In genomic region chr4:10161146-10161545, GRCh38 we compare ENCODE assay signal across 22 cellular contexts. TPM values are rescaled to one million over a fixed set of nuclear protein-coding genes. Genes with fewer than 3 reads are reported as not detected.
DNase-seq lines count a peak whose midpoint lies in the region; ATAC-seq and TF ChIP-seq lines count a peak whose summit lies in the region.
"Had no signal": no experiment of that assay in that cellular context is flagged by ENCODE, and none has a peak within 500 bp of the region (broad histone marks: within the 10 kb centered on the region; RNA-seq: fewer than 3 reads in every experiment).

No MANE protein-coding gene starts in this region.

- H3K36me3 ChIP-seq in BLaER1 = no peaks in the 10 kb centered on the region
- H3K36me3 ChIP-seq in CD4-positive, alpha-beta memory T cell (ENCODE audit: insufficient read depth, low read length) = no peaks in the 10 kb centered on the region
- H3K36me3 ChIP-seq: adrenal gland, esophagus squamous epithelium, lower lobe of right lung, right lobe of liver had no signal

- H3K4me3 Mint-ChIP-seq in CD4-positive, alpha-beta memory T cell = no peak overlapping the region
- H3K4me3 Mint-ChIP-seq in activated T-helper 17 cell treated with anti-CD3 and anti-CD28 coated beads, Interleukin-2, amount 50 U/mL, for 72 hours = peak overlapping the region; percentile 44
- H3K4me3 Mint-ChIP-seq in stimulated activated naive CD8-positive, alpha-beta T cell treated with anti-CD3 and anti-CD28 coated beads, Interleukin-15, amount 100 ng/mL, for 72 hours = no peak overlapping the region
- no peak overlapping the region for H3K4me3 Mint-ChIP-seq in CD14-positive monocyte
- H3K4me3 Mint-ChIP-seq: activated CD4-positive, alpha-beta T cell treated with anti-CD3 and anti-CD28 coated beads, Interleukin-2, amount 10 ng/mL, durations not matched to agents 7 days and 5 days; endodermal cell; neural crest cell had no signal

- H4K20me1 ChIP-seq in BLaER1 = no peaks in the 10 kb centered on the region

- H3K4me3 ChIP-seq in BLaER1 (no peak overlapping the region), fibroblast of the aortic adventitia (ENCODE audit: low read depth, low read length) (no peak overlapping the region)
- no peak overlapping the region for H3K4me3 ChIP-seq in CD4-positive, alpha-beta memory T cell (ENCODE audit: low read length in 2 of 2)
- H3K4me3 ChIP-seq: adrenal gland, esophagus squamous epithelium, lower lobe of right lung, mucosa of descending colon, right lobe of liver had no signal

- no peak for DNase-seq in CD4-positive, alpha-beta memory T cell
- peak; percentile 55 for DNase-seq in fibroblast of the aortic adventitia (ENCODE audit: low read depth)
- DNase-seq in stimulated activated naive CD8-positive, alpha-beta T cell treated with anti-CD3 and anti-CD28 coated beads, Interleukin-15, amount 100 ng/mL, for 72 hours = no peak
- DNase-seq in CD14-positive monocyte (ENCODE audit: low spot score) = no peak
- no peak for DNase-seq in stimulated activated CD4-positive, alpha-beta T cell treated with anti-CD3 and anti-CD28 coated beads, Interleukin-12 subunit alpha, Interleukin-12 subunit beta, amount 100 ng/mL, for 4 hours
- DNase-seq: adrenal gland, COR-L47, cortex of kidney, endodermal cell, esophagus squamous epithelium, lower lobe of right lung, mucosa of descending colon, NCI-H1048, NCI-H1694 treated with DMSO at 0.1 percent for 48 hours, NCI-H69, right lobe of liver had no signal

- CTCF ChIA-PET in CD4-positive, alpha-beta memory T cell (lab: Charles Lee; ENCODE audit: partially characterized antibody) = interaction anchor here (1.0 to 2.3 kb wide), 10 partner anchors 7 to 391 kb away, joined by 3 to 11 read pairs (median 5); partner anchors contain the start of gene WDR1

- no peak overlapping the region; the same call in 1 of the 2 replicates for H3K9ac ChIP-seq in BLaER1
- H3K9ac ChIP-seq: KMS-11, parathyroid adenoma had no signal

- ATAC-seq in activated T-helper 17 cell treated with anti-CD3 and anti-CD28 coated beads, Interleukin-2, amount 50 U/mL, for 72 hours (replicated peaks) = no peak
- ATAC-seq in stimulated activated naive CD8-positive, alpha-beta T cell treated with anti-CD3 and anti-CD28 coated beads, Interleukin-15, amount 100 ng/mL, for 72 hours = no peak
- ATAC-seq: lower lobe of right lung, right lobe of liver had no signal

- H3K27ac Mint-ChIP-seq in CD4-positive, alpha-beta memory T cell = peak overlapping the region in 5 of 7 donors; percentile 50 to 93 (median 62)
- peak overlapping the region; percentile 86 for H3K27ac Mint-ChIP-seq in activated T-helper 17 cell treated with anti-CD3 and anti-CD28 coated beads, Interleukin-2, amount 50 U/mL, for 72 hours
- H3K27ac Mint-ChIP-seq in stimulated activated naive CD8-positive, alpha-beta T cell treated with anti-CD3 and anti-CD28 coated beads, Interleukin-15, amount 100 ng/mL, for 72 hours = no peak overlapping the region
- no peak overlapping the region for H3K27ac Mint-ChIP-seq in CD14-positive monocyte
- H3K27ac Mint-ChIP-seq: endodermal cell had no signal

- H3K4me1 Mint-ChIP-seq in CD4-positive, alpha-beta memory T cell = peaks cover 22 to 49% (median 33%) of the 10 kb centered on the region in 4 donors
- H3K4me1 Mint-ChIP-seq in activated T-helper 17 cell treated with anti-CD3 and anti-CD28 coated beads, Interleukin-2, amount 50 U/mL, for 72 hours = peaks cover 25% of the 10 kb centered on the region
- peaks cover 31% of the 10 kb centered on the region for H3K4me1 Mint-ChIP-seq in stimulated activated naive CD8-positive, alpha-beta T cell treated with anti-CD3 and anti-CD28 coated beads, Interleukin-15, amount 100 ng/mL, for 72 hours
- H3K4me1 Mint-ChIP-seq in CD14-positive monocyte = peaks cover 12% of the 10 kb centered on the region

- no peaks in the 10 kb centered on the region for H3K27me3 Mint-ChIP-seq in CD4-positive, alpha-beta memory T cell
- H3K27me3 Mint-ChIP-seq in activated T-helper 17 cell treated with anti-CD3 and anti-CD28 coated beads, Interleukin-2, amount 50 U/mL, for 72 hours = no peaks in the 10 kb centered on the region
- no peaks in the 10 kb centered on the region for H3K27me3 Mint-ChIP-seq in stimulated activated naive CD8-positive, alpha-beta T cell treated with anti-CD3 and anti-CD28 coated beads, Interleukin-15, amount 100 ng/mL, for 72 hours
- peaks cover 0 to 4% (median under 1%) of the 10 kb centered on the region in 3 donors for H3K27me3 Mint-ChIP-seq in CD14-positive monocyte (ENCODE audit: low read depth in 3 of 3)
- H3K27me3 Mint-ChIP-seq: activated CD4-positive, alpha-beta T cell treated with anti-CD3 and anti-CD28 coated beads, Interleukin-2, amount 10 ng/mL, durations not matched to agents 7 days and 5 days had no signal

- no peaks in the 10 kb centered on the region for H3K36me3 Mint-ChIP-seq in CD4-positive, alpha-beta memory T cell
- no peaks in the 10 kb centered on the region for H3K36me3 Mint-ChIP-seq in activated T-helper 17 cell treated with anti-CD3 and anti-CD28 coated beads, Interleukin-2, amount 50 U/mL, for 72 hours (ENCODE audit: low read depth)
- H3K36me3 Mint-ChIP-seq in CD14-positive monocyte = no peaks in the 10 kb centered on the region

- H3K9me3 ChIP-seq in BLaER1 = no peaks in the 10 kb centered on the region
- H3K9me3 ChIP-seq in CD4-positive, alpha-beta memory T cell (ENCODE audit: control insufficient read depth in 1 of 2, low read length in 2 of 2) = no peaks in the 10 kb centered on the region
- H3K9me3 ChIP-seq: adrenal gland, esophagus squamous epithelium, lower lobe of right lung, mucosa of descending colon, right lobe of liver had no signal

- TF ChIP-seq CTCF in fibroblast of the aortic adventitia (IDR thresholded peaks at IDR 0.05; ENCODE audit: insufficient read depth, low read length) (no peak), CD14-positive monocyte (IDR thresholded peaks at IDR 0.05) (no peak)

- H3K27me3 ChIP-seq in BLaER1 = no peaks in the 10 kb centered on the region
- no peaks in the 10 kb centered on the region for H3K27me3 ChIP-seq in CD4-positive, alpha-beta memory T cell (ENCODE audit: insufficient read depth, low read length)
- H3K27me3 ChIP-seq: adrenal gland, right lobe of liver had no signal

- peaks cover 67% of the 10 kb centered on the region for H3K4me1 ChIP-seq in BLaER1
- H3K4me1 ChIP-seq in CD4-positive, alpha-beta memory T cell (ENCODE audit: insufficient read depth, low read length) = peaks cover 41% of the 10 kb centered on the region
- H3K4me1 ChIP-seq: adrenal gland, lower lobe of right lung, parathyroid adenoma had no signal

- intact Hi-C loops in CD4-positive, alpha-beta memory T cell (cut with micrococcal nuclease) = loop anchor here (5.0 kb wide), 2 partner anchors 144 to 296 kb away; partner anchors contain the start of gene ZNF518B
- intact Hi-C loops in CD14-positive monocyte (cut with micrococcal nuclease) = loop anchor here in 1 of 2 donors (5.0 to 10.0 kb wide), 2 partner anchors 244 to 386 kb away; no protein-coding TSS in a partner anchor

- peak overlapping the region; percentile 77 for H3K4me2 ChIP-seq in BLaER1
- H3K4me2 ChIP-seq: KMS-11 had no signal

- H3K27ac ChIP-seq in BLaER1 = peak overlapping the region; percentile 36; the same call in 1 of the 2 replicates
- H3K27ac ChIP-seq in CD4-positive, alpha-beta memory T cell (ENCODE audit: low read depth, low read length) = no peak overlapping the region
- H3K27ac ChIP-seq: adrenal gland, esophagus squamous epithelium, KMS-11, lower lobe of right lung, parathyroid adenoma, right lobe of liver had no signal

- no peaks in the 10 kb centered on the region for H3K9me3 Mint-ChIP-seq in CD4-positive, alpha-beta memory T cell
- no peaks in the 10 kb centered on the region for H3K9me3 Mint-ChIP-seq in activated T-helper 17 cell treated with anti-CD3 and anti-CD28 coated beads, Interleukin-2, amount 50 U/mL, for 72 hours
- no peaks in the 10 kb centered on the region for H3K9me3 Mint-ChIP-seq in stimulated activated naive CD8-positive, alpha-beta T cell treated with anti-CD3 and anti-CD28 coated beads, Interleukin-15, amount 100 ng/mL, for 72 hours
- no peaks in the 10 kb centered on the region for H3K9me3 Mint-ChIP-seq in CD14-positive monocyte
- H3K9me3 Mint-ChIP-seq: activated CD4-positive, alpha-beta T cell treated with anti-CD3 and anti-CD28 coated beads, Interleukin-2, amount 10 ng/mL, durations not matched to agents 7 days and 5 days; endodermal cell had no signal

- POLR2A ChIA-PET in CD4-positive, alpha-beta memory T cell (lab: Charles Lee; ENCODE audit: partially characterized antibody) = interaction anchor here (1.4 kb wide), 1 partner anchor 44 kb away, joined by 14 read pairs; the partner anchor contains the start of gene WDR1

RNA-seq across cellular contexts. Expression of gene WDR1, which starts 44.5 kb away (rescaled TPM):
- 100 to 1,000 TPM; 295 to 298 TPM for total RNA-seq in CD4-positive, alpha-beta memory T cell
- 100 to 1,000 TPM; 337 to 348 TPM for polyA plus RNA-seq in CD4-positive, alpha-beta memory T cell
- 100 to 1,000 TPM; 401 to 630 TPM for total RNA-seq in activated T-helper 17 cell treated with anti-CD3 and anti-CD28 coated beads, Interleukin-2, amount 50 U/mL, for 72 hours
- 75.7 and 228 TPM in 2 replicates for total RNA-seq in fibroblast of the aortic adventitia (ENCODE audit: low replicate concordance)
- 100 to 1,000 TPM; 243 to 251 TPM for polyA plus RNA-seq in CD14-positive monocyte

Comparison
In these comparisons a context has a peak if more than half of its experiments do, and no peak if none do; other contexts are left out.
1. H3K27ac Mint-ChIP-seq: peak in CD4-positive, alpha-beta memory T cell (5 of 7) and activated T-helper 17 cell treated with anti-CD3 and anti-CD28 coated beads, Interleukin-2, amount 50 U/mL, for 72 hours (single experiment); none in stimulated activated naive CD8-positive, alpha-beta T cell treated with anti-CD3 and anti-CD28 coated beads, Interleukin-15, amount 100 ng/mL, for 72 hours (0 of 2) and CD14-positive monocyte (0 of 7).